ENCODE assay signal across 8 cellular contexts in genomic region chr7:102713011-102713690, GRCh38. TPM values are rescaled to one million over a fixed set of nuclear protein-coding genes. Genes with fewer than 3 reads are reported as not detected.
DNase-seq lines count a peak whose midpoint lies in the region; ATAC-seq and TF ChIP-seq lines count a peak whose summit lies in the region.
"Not testable (repeated sequence)": the region's sequence is repeated elsewhere in the genome, so short reads cannot be mapped to it uniquely, and the experiment has no call there.

No MANE protein-coding gene starts in this region.

- CTCF ChIA-PET in activated CD4-positive, alpha-beta T cell treated with anti-CD3 and anti-CD28 coated beads, Interleukin-2, amount 10 ng/mL, durations not matched to agents 7 days and 5 days (lab: Charles Lee); MCF 10A (lab: Yijun Ruan, JAX): not testable (repeated sequence)

- H3K27me3 Mint-ChIP-seq in activated CD4-positive, alpha-beta T cell treated with anti-CD3 and anti-CD28 coated beads, Interleukin-2, amount 10 ng/mL, durations not matched to agents 7 days and 5 days; MCF 10A (ENCODE audit: insufficient read depth, unreplicated experiment): not testable (repeated sequence)

- not testable (repeated sequence) for H3K9me3 Mint-ChIP-seq in activated CD4-positive, alpha-beta T cell treated with anti-CD3 and anti-CD28 coated beads, Interleukin-2, amount 10 ng/mL, durations not matched to agents 7 days and 5 days; MCF 10A (ENCODE audit: unreplicated experiment)

- POLR2A ChIA-PET in activated CD4-positive, alpha-beta T cell treated with anti-CD3 and anti-CD28 coated beads, Interleukin-2, amount 10 ng/mL, durations not matched to agents 7 days and 5 days (lab: Charles Lee); MCF 10A (lab: Yijun Ruan, JAX): not testable (repeated sequence)

- intact Hi-C loops in MCF 10A (cut with micrococcal nuclease) = not testable (repeated sequence)

- ATAC-seq in GM19372 (IDR thresholded peaks at IDR 0.05; ENCODE audit: low read depth, unreplicated experiment) = peak; percentile 62
- peak; percentile 60 for ATAC-seq in HG02588 (IDR thresholded peaks at IDR 0.05; ENCODE audit: unreplicated experiment)
- peak; percentile 83 for ATAC-seq in HG03196 (IDR thresholded peaks at IDR 0.05; ENCODE audit: unreplicated experiment)

- H3K27ac Mint-ChIP-seq in activated CD4-positive, alpha-beta T cell treated with anti-CD3 and anti-CD28 coated beads, Interleukin-2, amount 10 ng/mL, durations not matched to agents 7 days and 5 days = peak overlapping the region; percentile 93
- peak overlapping the region; percentile 44 for H3K27ac Mint-ChIP-seq in MCF 10A (ENCODE audit: low read depth, unreplicated experiment)

- H3K4me3 ChIP-seq in GM12875 (ENCODE audit: low read depth, low read length) = peak overlapping the region; percentile 10

- not testable (repeated sequence) for BruUV-seq in MCF 10A (replicated peaks; lab: Mats Ljungman, UMichigan)

- TF ChIP-seq CTCF in GM12875 (IDR thresholded peaks at IDR 0.05; ENCODE audit: borderline replicate concordance, insufficient read depth, low read depth, low read length); MCF 10A (IDR thresholded peaks at IDR 0.05; ENCODE audit: unreplicated experiment): not testable (repeated sequence)

- peak overlapping the region; percentile 37 for H3K4me3 Mint-ChIP-seq in activated CD4-positive, alpha-beta T cell treated with anti-CD3 and anti-CD28 coated beads, Interleukin-2, amount 10 ng/mL, durations not matched to agents 7 days and 5 days
- not testable (repeated sequence) for H3K4me3 Mint-ChIP-seq in MCF 10A (ENCODE audit: unreplicated experiment)

- H3K36me3 Mint-ChIP-seq in activated CD4-positive, alpha-beta T cell treated with anti-CD3 and anti-CD28 coated beads, Interleukin-2, amount 10 ng/mL, durations not matched to agents 7 days and 5 days (ENCODE audit: low read depth); MCF 10A (ENCODE audit: insufficient read depth, unreplicated experiment): not testable (repeated sequence)

- H3K4me1 Mint-ChIP-seq in activated CD4-positive, alpha-beta T cell treated with anti-CD3 and anti-CD28 coated beads, Interleukin-2, amount 10 ng/mL, durations not matched to agents 7 days and 5 days = peaks cover 27% of the 10 kb centered on the region
- peaks cover 11% of the 10 kb centered on the region for H3K4me1 Mint-ChIP-seq in MCF 10A (ENCODE audit: insufficient read depth, unreplicated experiment)

- DNase-seq in MV-4-11 (lab: John Stamatoyannopoulos, UW) = peak; percentile 65
- DNase-seq in activated CD4-positive, alpha-beta T cell treated with anti-CD3 and anti-CD28 coated beads, Interleukin-2, amount 10 ng/mL, durations not matched to agents 7 days and 5 days = peak; percentile 42
- peak; percentile 1 for DNase-seq in MCF 10A (ENCODE audit: unreplicated experiment)
- DNase-seq in stimulated activated CD8-positive, alpha-beta memory T cell treated with anti-CD3 and anti-CD28 coated beads, Interleukin-15, amount 100 ng/mL, for 48 hours (ENCODE audit: low read depth in 2 of 2) = peak; percentile 16 to 20

RNA-seq across cellular contexts. Expression of gene FAM185A, which starts 35.6 kb away (rescaled TPM):
- 1 to 10 TPM; 8.3 to 8.4 TPM for total RNA-seq in activated CD4-positive, alpha-beta T cell treated with anti-CD3 and anti-CD28 coated beads, Interleukin-2, amount 10 ng/mL, durations not matched to agents 7 days and 5 days
- total RNA-seq in MCF 10A (2022) = 8.9 and 12.0 TPM in 2 replicates

RNA-seq across cellular contexts. Expression of gene POLR2J2, which starts 41.7 kb away (rescaled TPM):
- total RNA-seq in activated CD4-positive, alpha-beta T cell treated with anti-CD3 and anti-CD28 coated beads, Interleukin-2, amount 10 ng/mL, durations not matched to agents 7 days and 5 days = 10 to 100 TPM; 36.6 to 37.4 TPM
- total RNA-seq in MCF 10A (2022) = 10.1 and 13.8 TPM in 2 replicates

Comparison
In these comparisons a context has a peak if more than half of its experiments do, and no peak if none do; other contexts are left out.
1. Peak in every context shown above with its lines: DNase-seq, ATAC-seq and H3K4me3 ChIP-seq.
2. DNase-seq: peak in every context shown above with its lines; median percentile 65 in MV-4-11; 42 in activated CD4-positive, alpha-beta T cell treated with anti-CD3 and anti-CD28 coated beads, Interleukin-2, amount 10 ng/mL, durations not matched to agents 7 days and 5 days; 18 in stimulated activated CD8-positive, alpha-beta memory T cell treated with anti-CD3 and anti-CD28 coated beads, Interleukin-15, amount 100 ng/mL, for 48 hours; 1 in MCF 10A.